27 cellular contexts compared by ENCODE assay signal in the genomic region with DNA sequence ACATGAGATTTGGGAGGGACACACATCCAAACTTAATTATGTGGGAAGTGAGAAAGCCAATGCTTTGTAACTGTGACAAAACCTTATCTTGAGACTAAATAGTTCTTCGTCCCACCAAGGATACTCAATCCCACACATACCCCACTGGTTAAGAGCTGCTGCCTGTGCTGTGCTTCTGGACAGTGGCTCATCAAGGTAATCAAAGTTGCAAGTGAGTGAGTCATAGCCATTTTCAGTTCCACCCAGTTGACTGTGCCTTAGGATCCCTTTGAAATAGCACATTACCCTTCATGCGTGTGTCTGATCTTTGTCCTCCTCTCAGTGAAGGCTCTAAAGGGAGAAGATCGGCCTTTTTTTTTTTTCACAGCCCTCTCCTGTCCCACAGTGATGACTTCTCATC.
DNase-seq lines count a peak whose midpoint lies in the region; ATAC-seq lines count a peak whose summit lies in the region.
"Had no signal": no experiment of that assay in that cellular context is flagged by ENCODE, and none has a peak within 500 bp of the region (broad histone marks: within the 10 kb centered on the region; RNA-seq: fewer than 3 reads in every experiment).

No MANE protein-coding gene starts in this region.

- CTCF ChIA-PET in activated CD4-positive, alpha-beta memory T cell treated with anti-CD3 and anti-CD28 coated beads for 36 hours (lab: Charles Lee): no interaction called here

- H3K36me3 ChIP-seq in mesodermal cell (ENCODE audit: control insufficient read depth, insufficient read depth, low read length): no peaks in the 10 kb centered on the region
- H3K36me3 ChIP-seq: SJSA1, transverse colon had no signal

- no peak overlapping the region for H3K4me3 ChIP-seq in mesodermal cell (ENCODE audit: extremely low read depth, insufficient read depth, low read length, poor library complexity, severe bottlenecking)
- H3K4me3 ChIP-seq: SJSA1, skin epidermis, transverse colon had no signal

- no peak overlapping the region for H3K27ac Mint-ChIP-seq in T-helper 2 cell treated with Interferon-gamma antibody and Interleukin-4, amounts not matched to agents 5 μg/mL and 100 μg/mL, for 36 hours
- no peak overlapping the region for H3K27ac Mint-ChIP-seq in activated CD4-positive, alpha-beta memory T cell treated with anti-CD3 and anti-CD28 coated beads for 36 hours
- H3K27ac Mint-ChIP-seq: activated CD4-positive, alpha-beta memory T cell treated with anti-CD3 and anti-CD28 coated beads, Interleukin-2, amount 10 ng/mL, durations not matched to agents 7 days and 5 days; CD8-positive, alpha-beta memory T cell; progenitor cell of endocrine pancreas; stimulated activated naive CD8-positive, alpha-beta T cell treated with anti-CD3 and anti-CD28 coated beads, Interleukin-15, Interleukin-2, amounts not matched to agents 100 ng/mL and 50 ng/mL, for 24 hours had no signal

- peak; percentile 4 for DNase-seq in EH (ENCODE audit: low read depth)
- peak; percentile 46 for DNase-seq in MV-4-11 (lab: John Stamatoyannopoulos, UW)
- DNase-seq in dedifferentiated amniotic fluid mesenchymal stem cell (ENCODE audit: extremely low spot score): peak; percentile 15
- DNase-seq in sciatic nerve (ENCODE audit: low spot score): no peak
- DNase-seq in T-helper 2 cell treated with Interferon-gamma antibody and Interleukin-4, amounts not matched to agents 5 μg/mL and 100 μg/mL, for 36 hours (ENCODE audit: low spot score): no peak
- DNase-seq in cerebellar cortex (ENCODE audit: low spot score): no peak
- no peak for DNase-seq in activated CD4-positive, alpha-beta memory T cell treated with anti-CD3 and anti-CD28 coated beads for 36 hours
- DNase-seq: activated CD4-positive, alpha-beta memory T cell treated with anti-CD3 and anti-CD28 coated beads, Interleukin-2, amount 10 ng/mL, durations not matched to agents 7 days and 5 days; activated naive CD4-positive, alpha-beta T cell; activated T-cell treated with anti-CD3 and anti-CD28 coated beads, Interleukin-2, amount 50 U/mL, for 1 hour; amygdala; CD8-positive, alpha-beta memory T cell; DMS79; erythroblast; MM.1S; NCI-H187; PC-3; stimulated activated CD4-positive, alpha-beta T cell treated with anti-CD3 and anti-CD28 coated beads, Interleukin-4, amount 100 ng/mL, for 24 hours; T-helper 2 cell; transverse colon had no signal

- peak overlapping the region; percentile 16 for H3K27ac ChIP-seq in mesodermal cell (ENCODE audit: low read depth, low read length, severe bottlenecking)
- H3K27ac ChIP-seq: SJSA1, skin epidermis, transverse colon had no signal

- no peaks in the 10 kb centered on the region for H3K27me3 Mint-ChIP-seq in T-helper 2 cell treated with Interferon-gamma antibody and Interleukin-4, amounts not matched to agents 5 μg/mL and 100 μg/mL, for 36 hours (ENCODE audit: low read depth)
- H3K27me3 Mint-ChIP-seq in activated CD4-positive, alpha-beta memory T cell treated with anti-CD3 and anti-CD28 coated beads for 36 hours: no peaks in the 10 kb centered on the region
- H3K27me3 Mint-ChIP-seq: activated CD4-positive, alpha-beta memory T cell treated with anti-CD3 and anti-CD28 coated beads, Interleukin-2, amount 10 ng/mL, durations not matched to agents 7 days and 5 days; central memory CD8-positive, alpha-beta T cell; stimulated activated naive CD8-positive, alpha-beta T cell treated with anti-CD3 and anti-CD28 coated beads, Interleukin-15, Interleukin-2, amounts not matched to agents 100 ng/mL and 50 ng/mL, for 24 hours had no signal

- H3K4me1 Mint-ChIP-seq in T-helper 2 cell treated with Interferon-gamma antibody and Interleukin-4, amounts not matched to agents 5 μg/mL and 100 μg/mL, for 36 hours (ENCODE audit: low read depth): no peaks in the 10 kb centered on the region
- H3K4me1 Mint-ChIP-seq in activated CD4-positive, alpha-beta memory T cell treated with anti-CD3 and anti-CD28 coated beads for 36 hours (ENCODE audit: low read depth): no peaks in the 10 kb centered on the region
- H3K4me1 Mint-ChIP-seq: activated CD4-positive, alpha-beta memory T cell treated with anti-CD3 and anti-CD28 coated beads, Interleukin-2, amount 10 ng/mL, durations not matched to agents 7 days and 5 days; CD8-positive, alpha-beta memory T cell; central memory CD8-positive, alpha-beta T cell had no signal

- no peaks in the 10 kb centered on the region for H3K4me1 ChIP-seq in mesodermal cell (ENCODE audit: control insufficient read depth, insufficient read depth, low read length, poor library complexity, severe bottlenecking)
- H3K4me1 ChIP-seq: SJSA1, transverse colon had no signal

- no peak overlapping the region for H3K4me3 Mint-ChIP-seq in T-helper 2 cell treated with Interferon-gamma antibody and Interleukin-4, amounts not matched to agents 5 μg/mL and 100 μg/mL, for 36 hours
- no peak overlapping the region for H3K4me3 Mint-ChIP-seq in activated CD4-positive, alpha-beta memory T cell treated with anti-CD3 and anti-CD28 coated beads for 36 hours
- H3K4me3 Mint-ChIP-seq: activated CD4-positive, alpha-beta memory T cell treated with anti-CD3 and anti-CD28 coated beads, Interleukin-2, amount 10 ng/mL, durations not matched to agents 7 days and 5 days; CD8-positive, alpha-beta memory T cell; central memory CD8-positive, alpha-beta T cell; stimulated activated naive CD8-positive, alpha-beta T cell treated with anti-CD3 and anti-CD28 coated beads, Interleukin-15, Interleukin-2, amounts not matched to agents 100 ng/mL and 50 ng/mL, for 24 hours had no signal

- 67 to 89% methylated on average over 2 of the region's 3 CpGs for WGBS in mesodermal cell (ENCODE audit: insufficient coverage in 2 of 2), 2 experiments

- no peaks in the 10 kb centered on the region for H3K36me3 Mint-ChIP-seq in T-helper 2 cell treated with Interferon-gamma antibody and Interleukin-4, amounts not matched to agents 5 μg/mL and 100 μg/mL, for 36 hours (ENCODE audit: low read depth)
- no peaks in the 10 kb centered on the region for H3K36me3 Mint-ChIP-seq in activated CD4-positive, alpha-beta memory T cell treated with anti-CD3 and anti-CD28 coated beads for 36 hours
- H3K36me3 Mint-ChIP-seq: CD8-positive, alpha-beta memory T cell had no signal

- intact Hi-C loops in sciatic nerve (cut with DNase I): no loop called here
- intact Hi-C loops in activated CD4-positive, alpha-beta memory T cell treated with anti-CD3 and anti-CD28 coated beads for 36 hours (cut with micrococcal nuclease): no loop called here

- POLR2A ChIA-PET in activated CD4-positive, alpha-beta memory T cell treated with anti-CD3 and anti-CD28 coated beads for 36 hours (lab: Charles Lee): no interaction called here

- H3K9me3 Mint-ChIP-seq in T-helper 2 cell treated with Interferon-gamma antibody and Interleukin-4, amounts not matched to agents 5 μg/mL and 100 μg/mL, for 36 hours: peaks cover 34% of the 10 kb centered on the region
- peaks cover 20% of the 10 kb centered on the region for H3K9me3 Mint-ChIP-seq in activated CD4-positive, alpha-beta memory T cell treated with anti-CD3 and anti-CD28 coated beads for 36 hours

- no peak for ATAC-seq in sciatic nerve
- ATAC-seq: left lobe of liver, PC-3 had no signal

- H3K9me3 ChIP-seq in mesodermal cell (ENCODE audit: control insufficient read depth, low read length): no peaks in the 10 kb centered on the region
- H3K9me3 ChIP-seq: SJSA1 had no signal

Comparison
In these comparisons a context has a peak if more than half of its experiments do, and no peak if none do; other contexts are left out.
1. DNase-seq: peak in EH (single experiment), MV-4-11 (single experiment) and dedifferentiated amniotic fluid mesenchymal stem cell (single experiment); none in sciatic nerve (single experiment), T-helper 2 cell treated with Interferon-gamma antibody and Interleukin-4, amounts not matched to agents 5 μg/mL and 100 μg/mL, for 36 hours (single experiment), cerebellar cortex (single experiment) and activated CD4-positive, alpha-beta memory T cell treated with anti-CD3 and anti-CD28 coated beads for 36 hours (single experiment).